ENCODE assay signal across 9 cellular contexts in the genomic region with DNA sequence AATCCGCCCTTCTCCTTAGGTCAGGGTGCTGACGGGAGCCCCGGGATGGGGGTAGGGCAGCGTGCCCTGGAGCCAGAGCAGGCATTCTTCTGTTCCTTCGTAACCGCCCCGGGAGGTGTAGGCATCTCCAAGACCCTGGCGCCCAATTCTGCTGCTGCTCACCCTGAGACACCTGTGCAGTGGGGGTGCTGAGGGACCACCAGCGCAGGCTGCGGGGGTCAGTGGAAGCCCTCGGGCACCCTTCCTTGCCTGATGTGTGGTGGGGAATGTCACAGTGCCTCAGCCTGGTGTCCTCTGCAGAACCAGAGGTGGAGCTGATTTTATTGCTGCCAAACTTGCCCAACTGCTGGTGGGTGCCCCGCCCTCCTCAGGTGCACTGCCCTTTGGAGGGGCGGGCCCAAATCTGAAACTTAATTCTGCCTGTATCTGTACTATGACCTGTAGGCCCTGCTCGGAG. TPM values are rescaled to one million over a fixed set of nuclear protein-coding genes. Genes with fewer than 3 reads are reported as not detected.
DNase-seq lines count a peak whose midpoint lies in the region; ATAC-seq, FAIRE-seq and TF ChIP-seq lines count a peak whose summit lies in the region.
"Had no signal": no experiment of that assay in that cellular context is flagged by ENCODE, and none has a peak within 500 bp of the region (broad histone marks: within the 10 kb centered on the region; RNA-seq: fewer than 3 reads in every experiment).

No MANE protein-coding gene starts in this region.

- peak; percentile 63; the same call in 1 of the 2 replicates for TF ChIP-seq POLR2A in GM12878 (IDR thresholded peaks at IDR 0.05; ENCODE audit: low read depth, low read length)

- no peaks in the 10 kb centered on the region for H3K9me3 ChIP-seq in Caco-2
- H3K9me3 ChIP-seq in KOPT-K1 (ENCODE audit: insufficient read depth, low read length, poor library complexity, severe bottlenecking), result no peaks in the 10 kb centered on the region
- no peaks in the 10 kb centered on the region for H3K9me3 ChIP-seq in GM12878 (replicated peaks; ENCODE audit: control insufficient read depth, insufficient read depth, low read length)
- no peaks in the 10 kb centered on the region for H3K9me3 ChIP-seq in naive thymus-derived CD4-positive, alpha-beta T cell (ENCODE audit: control insufficient read depth in 2 of 3, low read length in 3 of 3)

- ATAC-seq in GM12878 (peak; percentile 19), HG03039 (IDR thresholded peaks at IDR 0.05; ENCODE audit: unreplicated experiment) (no peak), GM21825 (IDR thresholded peaks at IDR 0.05; ENCODE audit: unreplicated experiment) (no peak)
- ATAC-seq in naive thymus-derived CD4-positive, alpha-beta T cell, result no peak

- BruUV-seq in Caco-2 (replicated peaks; lab: Mats Ljungman, UMichigan), result no TSS peak
- no TSS peak for BruUV-seq in GM12878 (replicated peaks; lab: Mats Ljungman, UMichigan)

- in situ Hi-C loops in GM12878 (cut with MboI), result no loop called here

- no peaks in the 10 kb centered on the region for H3K27me3 ChIP-seq in Caco-2 (replicated peaks; ENCODE audit: control insufficient read depth, insufficient read depth, low read length)
- no peaks in the 10 kb centered on the region for H3K27me3 ChIP-seq in GM12878 (replicated peaks in 1 of 2; ENCODE audit: control insufficient read depth in 2 of 2, insufficient read depth in 2 of 2, low read length in 1 of 2)
- H3K27me3 ChIP-seq in naive thymus-derived CD4-positive, alpha-beta T cell (ENCODE audit: control insufficient read depth in 2 of 2, insufficient read depth in 2 of 2, low read length in 2 of 2), result no peaks in the 10 kb centered on the region

- intact Hi-C loops in Caco-2 (cut with micrococcal nuclease; ENCODE audit: unreplicated experiment) (no loop called here), GM12878 (cut with micrococcal nuclease; ENCODE audit: unreplicated experiment) (loop anchor here (1.0 to 5.0 kb wide), 3 partner anchors 11 to 318 kb away; partner anchors contain the start of gene ARID3B)
- intact Hi-C loops in naive thymus-derived CD4-positive, alpha-beta T cell (cut with micrococcal nuclease), result loop anchor here (5.0 to 10.0 kb wide), 10 partner anchors 83 to 856 kb away; partner anchors contain the start of genes C15orf39 (in 2 of the 2), MPI (in 2 of the 2), ARID3B (in 1 of the 2) and CLK3 (in 1 of the 2)

- no peaks in the 10 kb centered on the region for H4K20me1 ChIP-seq in GM12878 (ENCODE audit: control insufficient read depth, insufficient read depth)

- no peak for TF ChIP-seq EP300 in GM12878 (IDR thresholded peaks at IDR 0.05; ENCODE audit: borderline replicate concordance in 1 of 2, control insufficient read depth in 1 of 2, low read depth in 2 of 2, low read length in 2 of 2)

- CTCF ChIA-PET in Caco-2 (lab: Charles Lee), result interaction anchor here (0.6 to 1.5 kb wide), 4 partner anchors 16 to 54 kb away, joined by 3 to 5 read pairs (median 4); partner anchors contain the start of gene ULK3
- CTCF ChIA-PET in GM12878 (lab: Yijun Ruan, JAX), result interaction anchor here (0.5 to 25.9 kb wide), 5 partner anchors 9 to 811 kb away, joined by 3 to 1288 read pairs (median 23); partner anchors contain the start of gene CSK
- CTCF ChIA-PET in naive thymus-derived CD4-positive, alpha-beta T cell (lab: Charles Lee), result interaction anchor here (0.6 to 26.1 kb wide), 4 partner anchors 9 to 631 kb away, joined by 3 to 1110 read pairs (median 24); partner anchors contain the start of gene CSK

- H3K4me1 ChIP-seq in Caco-2 (peaks cover 19% of the 10 kb centered on the region), GM12878 (ENCODE audit: control insufficient read depth, insufficient read depth, low read length) (peaks cover 69% of the 10 kb centered on the region)
- peaks cover 83 to 90% of the 10 kb centered on the region in 2 donors for H3K4me1 ChIP-seq in naive thymus-derived CD4-positive, alpha-beta T cell (ENCODE audit: control insufficient read depth in 2 of 2, insufficient read depth in 2 of 2, low read length in 2 of 2)

- H3K4me3 Mint-ChIP-seq in Caco-2 (ENCODE audit: unreplicated experiment), result peak overlapping the region; percentile 1
- peak overlapping the region; percentile 87 to 97 (median 93) for H3K4me3 Mint-ChIP-seq in naive thymus-derived CD4-positive, alpha-beta T cell

- peaks cover 13% of the 10 kb centered on the region for H3K4me1 Mint-ChIP-seq in Caco-2 (ENCODE audit: low read depth, unreplicated experiment)
- peaks cover 54 to 92% (median 87%) of the 10 kb centered on the region in 7 donors for H3K4me1 Mint-ChIP-seq in naive thymus-derived CD4-positive, alpha-beta T cell

- POLR2A ChIA-PET in Caco-2 (lab: Charles Lee), result no interaction called here
- POLR2A ChIA-PET in GM12878 (lab: Charles Lee), result interaction anchor here (0.6 to 14.2 kb wide), 5 partner anchors 8 to 387 kb away, joined by 3 to 602 read pairs (median 6); partner anchors contain the start of gene CSK
- POLR2A ChIA-PET in naive thymus-derived CD4-positive, alpha-beta T cell (lab: Charles Lee), result interaction anchor here (0.6 to 28.9 kb wide), 3 partner anchors 8 to 98 kb away, joined by 3 to 1077 read pairs (median 1077); partner anchors contain the start of gene CSK

- no peak for FAIRE-seq in GM12878 (lab: Jason Lieb, UNC)

- H3K9me3 Mint-ChIP-seq in Caco-2 (ENCODE audit: unreplicated experiment), result no peaks in the 10 kb centered on the region
- peaks cover 0 to 2% (median 0%) of the 10 kb centered on the region in 11 donors for H3K9me3 Mint-ChIP-seq in naive thymus-derived CD4-positive, alpha-beta T cell

- H2AFZ ChIP-seq in GM12878 (ENCODE audit: control insufficient read depth, low read depth, low read length), result no peak overlapping the region

- no peak for TF ChIP-seq CTCF in Caco-2 (IDR thresholded peaks at IDR 0.05; ENCODE audit: insufficient read depth in 1 of 2, low read depth in 1 of 2, low read length in 1 of 2, severe bottlenecking in 1 of 2, unreplicated experiment in 1 of 2)
- TF ChIP-seq CTCF in GM12878 (IDR thresholded peaks at IDR 0.05 in 2 of 3, conservative IDR thresholded peaks at IDR 0.05 in 1 of 3; ENCODE audit: control insufficient read depth in 2 of 3, extremely low read depth in 1 of 3, insufficient read depth in 1 of 3, low read depth in 3 of 3, low read length in 3 of 3), result no peak

- RAD21 ChIA-PET in GM12878 (lab: Charles Lee; ENCODE audit: unreplicated experiment), result interaction anchor here (1.0 to 25.2 kb wide), 3 partner anchors 1 to 79 kb away, joined by 4 to 1186 read pairs (median 1186); partner anchors contain the start of gene CSK

- no peak for TF ChIP-seq RAD21 in GM12878 (IDR thresholded peaks at IDR 0.05; ENCODE audit: insufficient read depth, low read depth, low read length)

- H3K36me3 Mint-ChIP-seq in Caco-2 (ENCODE audit: insufficient read depth, unreplicated experiment), result peaks cover 5% of the 10 kb centered on the region
- peaks cover 0 to 59% (median 7%) of the 10 kb centered on the region in 5 donors for H3K36me3 Mint-ChIP-seq in naive thymus-derived CD4-positive, alpha-beta T cell

- H3K27ac ChIP-seq in KOPT-K1 (ENCODE audit: low read depth, low read length, poor library complexity, severe bottlenecking), result peak overlapping the region; percentile 98
- peak overlapping the region; percentile 96 for H3K27ac ChIP-seq in GM12878 (ENCODE audit: control insufficient read depth, insufficient read depth)
- H3K27ac ChIP-seq in naive thymus-derived CD4-positive, alpha-beta T cell (ENCODE audit: low read depth, low read length), result peak overlapping the region; percentile 92

- H3K9ac ChIP-seq in GM12878 (ENCODE audit: control insufficient read depth, insufficient read depth, low read length), result peak overlapping the region; percentile 82

- H3K27me3 Mint-ChIP-seq in Caco-2 (ENCODE audit: insufficient read depth, unreplicated experiment), result no peaks in the 10 kb centered on the region
- no peaks in the 10 kb centered on the region for H3K27me3 Mint-ChIP-seq in naive thymus-derived CD4-positive, alpha-beta T cell

- SMC1A ChIA-PET in GM12878 (lab: Charles Lee; ENCODE audit: uncharacterized antibody, unreplicated experiment), result interaction anchor here (1.0 to 15.7 kb wide), 4 partner anchors 9 to 95 kb away, joined by 4 to 811 read pairs (median 48); partner anchors contain the start of gene CSK

- H3K4me3 ChIP-seq in Caco-2 (ENCODE audit: low read depth, low read length) (no peak overlapping the region), GM12878 (peak overlapping the region; percentile 77)
- peak overlapping the region; percentile 85 for H3K4me3 ChIP-seq in naive thymus-derived CD4-positive, alpha-beta T cell (ENCODE audit: low read length)

- peak overlapping the region; percentile 3 for H3K27ac Mint-ChIP-seq in Caco-2 (ENCODE audit: unreplicated experiment)
- peak overlapping the region; percentile 95 to 99 (median 98) for H3K27ac Mint-ChIP-seq in naive thymus-derived CD4-positive, alpha-beta T cell

- H3K4me2 ChIP-seq in GM12878 (ENCODE audit: control insufficient read depth, insufficient read depth), result peak overlapping the region; percentile 67

- peaks cover 91% of the 10 kb centered on the region for H3K79me2 ChIP-seq in GM12878 (ENCODE audit: control insufficient read depth, insufficient read depth, low read length)

- WGBS in GM12878 (ENCODE audit: insufficient coverage, insufficient replicate concordance, low lambda C conversion rate, missing lambda C conversion rate), result under 1% methylated on average over 13 of the region's 14 CpGs

- peak; percentile 71 to 74 for DNase-seq in Caco-2
- no peak for DNase-seq in GM12878 (ENCODE audit: low read depth, low spot score)
- DNase-seq in naive thymus-derived CD4-positive, alpha-beta T cell, result peak in 2 of 9 donors; percentile 31 to 46
- no peak for DNase-seq in NCI-H82 treated with DMSO at 0.1 percent for 48 hours (lab: John Stamatoyannopoulos, UW; ENCODE audit: unreplicated experiment)
- DNase-seq in GM19238 (ENCODE audit: insufficient read length, low spot score), result no peak

- H3K36me3 ChIP-seq in Caco-2 (ENCODE audit: control insufficient read depth, insufficient read depth, low read length), result no peaks in the 10 kb centered on the region; the same call in 1 of the 2 replicates
- peaks cover 40% of the 10 kb centered on the region for H3K36me3 ChIP-seq in KOPT-K1 (ENCODE audit: insufficient read depth, low read length)
- H3K36me3 ChIP-seq in GM12878 (ENCODE audit: control insufficient read depth in 2 of 2, insufficient read depth in 2 of 2, low read length in 1 of 2), result peaks cover 6 to 12% of the 10 kb centered on the region in 2 experiments; a peak in 3 of 4 replicates
- no peaks in the 10 kb centered on the region for H3K36me3 ChIP-seq in naive thymus-derived CD4-positive, alpha-beta T cell (ENCODE audit: control insufficient read depth in 2 of 3, insufficient read depth in 3 of 3, low read length in 3 of 3)

RNA-seq across cellular contexts. Expression of gene CSK, which starts 7.3 kb away (rescaled TPM):
- total RNA-seq in Caco-2 (2022) (62.7 and 62.8 TPM in 2 replicates), GM12878 (2014; rRNA removed) (70.9 and 77.3 TPM in 2 replicates), GM12878 (2014; rRNA removed; fragmentation: Illumina TruSeq; extraction: Trizol) (68.1 and 70.9 TPM in 2 replicates), GM12878 (2021) (313 and 327 TPM in 2 replicates)
- total RNA-seq in GM12878 (2013; cell fraction: nucleolus; rRNA removed), result 239 and 258 TPM in 2 replicates
- 88.8 TPM for polyA plus RNA-seq in GM12878 (2011; ENCODE audit: low read depth)
- polyA plus RNA-seq in GM12878 (2011; rRNA removed) (54.2 and 107 TPM in 2 replicates), GM12878 (2014; fragmentation: Illumina TruSeq; extraction: Trizol) (39.6 and 132 TPM in 2 replicates), GM12878 (2014; fragmentation: Nextera tagmentation; extraction: Ambion mirVana) (10 to 100 TPM in 1 of 2 experiments, 1 to 10 TPM in 1; 3.4 to 11.5 TPM), GM12878 (2014; rRNA removed) (134 and 172 TPM in 2 replicates), GM12878 (2016; fragmentation: Nextera tagmentation; extraction: Ambion mirVana) (10 to 100 TPM; 53.4 to 74.3 TPM)
- polyA plus RNA-seq in GM12878 (2011; cell fraction: cytosol; rRNA removed), result 137 and 141 TPM in 2 replicates
- 436 and 515 TPM in 2 replicates for polyA plus RNA-seq in GM12878 (2011; cell fraction: nucleus; rRNA removed)
- 170 and 175 TPM in 2 replicates for polyA plus RNA-seq in GM12878 (2012)
- polyA minus RNA-seq in GM12878 (2011; rRNA and poly(A)+ RNA removed), result 134 and 177 TPM in 2 replicates
- polyA minus RNA-seq in GM12878 (2011; cell fraction: cytosol; rRNA and poly(A)+ RNA removed), result 98.8 and 103 TPM in 2 replicates
- 80.9 and 166 TPM in 2 replicates for polyA minus RNA-seq in GM12878 (2011; cell fraction: nucleus; rRNA and poly(A)+ RNA removed)
- total RNA-seq in naive thymus-derived CD4-positive, alpha-beta T cell, result 100 to 1,000 TPM; 163 to 421 (median 228) TPM
- 100 to 1,000 TPM in 1 of 2 donors, 10 to 100 TPM in 1; 67.7 to 144 TPM for polyA plus RNA-seq in naive thymus-derived CD4-positive, alpha-beta T cell

RNA-seq across cellular contexts. Expression of gene LMAN1L, which starts 23.4 kb away (rescaled TPM):
- not detected in 2 replicates for total RNA-seq in Caco-2 (2022)
- total RNA-seq in GM12878 (2013; cell fraction: nucleolus; rRNA removed), result 0.47 and 0.61 TPM in 2 replicates
- not detected in 2 replicates for total RNA-seq in GM12878 (2014; rRNA removed)
- not detected in 2 replicates for total RNA-seq in GM12878 (2014; rRNA removed; fragmentation: Illumina TruSeq; extraction: Trizol)
- not detected in 2 replicates for total RNA-seq in GM12878 (2021)
- polyA plus RNA-seq in GM12878 (2011; ENCODE audit: low read depth), result not detected
- polyA plus RNA-seq in GM12878 (2011; rRNA removed), result not detected in 2 replicates
- not detected in 2 replicates for polyA plus RNA-seq in GM12878 (2011; cell fraction: cytosol; rRNA removed)
- 0.16 and 0.76 TPM in 2 replicates for polyA plus RNA-seq in GM12878 (2011; cell fraction: nucleus; rRNA removed)
- 0.20 and 0.32 TPM in 2 replicates for polyA plus RNA-seq in GM12878 (2012)
- not detected in 2 replicates for polyA plus RNA-seq in GM12878 (2014; fragmentation: Illumina TruSeq; extraction: Trizol)
- not detected for polyA plus RNA-seq in GM12878 (2014; fragmentation: Nextera tagmentation; extraction: Ambion mirVana)
- not detected in 2 replicates for polyA plus RNA-seq in GM12878 (2014; rRNA removed)
- not detected for polyA plus RNA-seq in GM12878 (2016; fragmentation: Nextera tagmentation; extraction: Ambion mirVana)
- polyA minus RNA-seq in GM12878 (2011; rRNA and poly(A)+ RNA removed), result 0.29 TPM in 1 of 2 replicates, not detected in the other
- not detected in 2 replicates for polyA minus RNA-seq in GM12878 (2011; cell fraction: cytosol; rRNA and poly(A)+ RNA removed)
- not detected in 2 replicates for polyA minus RNA-seq in GM12878 (2011; cell fraction: nucleus; rRNA and poly(A)+ RNA removed)
- 1 to 10 TPM in 4 of 5 experiments, under 1 TPM in 1; 0.35 to 2.4 (median 1.3) TPM for total RNA-seq in naive thymus-derived CD4-positive, alpha-beta T cell
- not detected for polyA plus RNA-seq in naive thymus-derived CD4-positive, alpha-beta T cell

RNA-seq across cellular contexts. Expression of gene CPLX3, which starts 37.2 kb away (rescaled TPM):
- not detected in 2 replicates for total RNA-seq in Caco-2 (2022)
- total RNA-seq in GM12878 (2013; cell fraction: nucleolus; rRNA removed), result not detected in 2 replicates
- 0.11 TPM in 1 of 2 replicates, not detected in the other for total RNA-seq in GM12878 (2014; rRNA removed)
- not detected in 2 replicates for total RNA-seq in GM12878 (2014; rRNA removed; fragmentation: Illumina TruSeq; extraction: Trizol)
- total RNA-seq in GM12878 (2021), result not detected in 2 replicates
- polyA plus RNA-seq in GM12878 (2011; ENCODE audit: low read depth), result not detected
- polyA plus RNA-seq in GM12878 (2011; rRNA removed), result not detected in 2 replicates
- polyA plus RNA-seq in GM12878 (2011; cell fraction: cytosol; rRNA removed), result not detected in 2 replicates
- 0.16 and 0.24 TPM in 2 replicates for polyA plus RNA-seq in GM12878 (2011; cell fraction: nucleus; rRNA removed)
- polyA plus RNA-seq in GM12878 (2012), result not detected in 2 replicates
- polyA plus RNA-seq in GM12878 (2014; fragmentation: Illumina TruSeq; extraction: Trizol), result not detected in 2 replicates
- under 1 TPM in 1 of 2 experiments, not detected in 1; 0.02 TPM for polyA plus RNA-seq in GM12878 (2014; fragmentation: Nextera tagmentation; extraction: Ambion mirVana)
- polyA plus RNA-seq in GM12878 (2014; rRNA removed), result 0.04 TPM in 1 of 2 replicates, not detected in the other
- not detected for polyA plus RNA-seq in GM12878 (2016; fragmentation: Nextera tagmentation; extraction: Ambion mirVana)
- polyA minus RNA-seq in GM12878 (2011; rRNA and poly(A)+ RNA removed), result not detected in 2 replicates
- polyA minus RNA-seq in GM12878 (2011; cell fraction: cytosol; rRNA and poly(A)+ RNA removed), result not detected in 2 replicates
- polyA minus RNA-seq in GM12878 (2011; cell fraction: nucleus; rRNA and poly(A)+ RNA removed), result not detected in 2 replicates
- under 1 TPM in 2 of 5 experiments, not detected in 3; 0.27 to 0.60 TPM for total RNA-seq in naive thymus-derived CD4-positive, alpha-beta T cell
- not detected for polyA plus RNA-seq in naive thymus-derived CD4-positive, alpha-beta T cell
- total RNA-seq: glomerular endothelial cell had no signal

RNA-seq across cellular contexts. Expression of gene CYP1A2, which starts 40.6 kb away (rescaled TPM):
- total RNA-seq in Caco-2 (2022), result not detected in 2 replicates
- total RNA-seq in GM12878 (2013; cell fraction: nucleolus; rRNA removed), result not detected in 2 replicates
- total RNA-seq in GM12878 (2014; rRNA removed), result not detected in 2 replicates
- total RNA-seq in GM12878 (2014; rRNA removed; fragmentation: Illumina TruSeq; extraction: Trizol), result not detected in 2 replicates
- not detected in 2 replicates for total RNA-seq in GM12878 (2021)
- not detected for polyA plus RNA-seq in GM12878 (2011; ENCODE audit: low read depth)
- 0.03 TPM in 1 of 2 replicates, not detected in the other for polyA plus RNA-seq in GM12878 (2011; rRNA removed)
- polyA plus RNA-seq in GM12878 (2011; cell fraction: cytosol; rRNA removed), result not detected in 2 replicates
- polyA plus RNA-seq in GM12878 (2011; cell fraction: nucleus; rRNA removed), result not detected in 2 replicates
- polyA plus RNA-seq in GM12878 (2012), result not detected in 2 replicates
- not detected in 2 replicates for polyA plus RNA-seq in GM12878 (2014; fragmentation: Illumina TruSeq; extraction: Trizol)
- polyA plus RNA-seq in GM12878 (2014; fragmentation: Nextera tagmentation; extraction: Ambion mirVana), result not detected
- polyA plus RNA-seq in GM12878 (2014; rRNA removed), result not detected in 2 replicates
- under 1 TPM; 0.05 to 0.09 TPM for polyA plus RNA-seq in GM12878 (2016; fragmentation: Nextera tagmentation; extraction: Ambion mirVana)
- not detected in 2 replicates for polyA minus RNA-seq in GM12878 (2011; rRNA and poly(A)+ RNA removed)
- not detected in 2 replicates for polyA minus RNA-seq in GM12878 (2011; cell fraction: cytosol; rRNA and poly(A)+ RNA removed)
- not detected in 2 replicates for polyA minus RNA-seq in GM12878 (2011; cell fraction: nucleus; rRNA and poly(A)+ RNA removed)
- total RNA-seq in naive thymus-derived CD4-positive, alpha-beta T cell, result not detected
- polyA plus RNA-seq in naive thymus-derived CD4-positive, alpha-beta T cell, result not detected
- total RNA-seq: glomerular endothelial cell had no signal

RNA-seq across cellular contexts. Expression of gene ULK3, which starts 53.8 kb away (rescaled TPM):
- total RNA-seq in Caco-2 (2022) (28.2 and 33.4 TPM in 2 replicates), GM12878 (2014; rRNA removed) (28.2 and 29.4 TPM in 2 replicates), GM12878 (2014; rRNA removed; fragmentation: Illumina TruSeq; extraction: Trizol) (12.3 and 14.1 TPM in 2 replicates), GM12878 (2021) (27.8 and 31.9 TPM in 2 replicates)
- 50.6 and 54.0 TPM in 2 replicates for total RNA-seq in GM12878 (2013; cell fraction: nucleolus; rRNA removed)
- 10.4 TPM for polyA plus RNA-seq in GM12878 (2011; ENCODE audit: low read depth)
- polyA plus RNA-seq in GM12878 (2011; rRNA removed) (29.7 and 38.8 TPM in 2 replicates), GM12878 (2014; fragmentation: Illumina TruSeq; extraction: Trizol) (19.9 and 25.4 TPM in 2 replicates), GM12878 (2014; fragmentation: Nextera tagmentation; extraction: Ambion mirVana) (1 to 10 TPM in 1 of 2 experiments, under 1 TPM in 1; 0.64 to 1.4 TPM), GM12878 (2014; rRNA removed) (35.3 and 38.9 TPM in 2 replicates), GM12878 (2016; fragmentation: Nextera tagmentation; extraction: Ambion mirVana) (10 to 100 TPM; 26.2 to 28.1 TPM)
- polyA plus RNA-seq in GM12878 (2011; cell fraction: cytosol; rRNA removed), result 35.0 and 41.0 TPM in 2 replicates
- polyA plus RNA-seq in GM12878 (2011; cell fraction: nucleus; rRNA removed), result 214 and 258 TPM in 2 replicates
- polyA plus RNA-seq in GM12878 (2012), result 15.2 and 22.4 TPM in 2 replicates
- 19.2 and 19.5 TPM in 2 replicates for polyA minus RNA-seq in GM12878 (2011; rRNA and poly(A)+ RNA removed)
- polyA minus RNA-seq in GM12878 (2011; cell fraction: cytosol; rRNA and poly(A)+ RNA removed), result 6.1 and 9.3 TPM in 2 replicates
- polyA minus RNA-seq in GM12878 (2011; cell fraction: nucleus; rRNA and poly(A)+ RNA removed), result 21.8 and 23.7 TPM in 2 replicates
- 100 to 1,000 TPM in 1 of 5 experiments, 10 to 100 TPM in 4; 53.2 to 106 (median 59.2) TPM for total RNA-seq in naive thymus-derived CD4-positive, alpha-beta T cell
- polyA plus RNA-seq in naive thymus-derived CD4-positive, alpha-beta T cell, result 10 to 100 TPM; 15.4 to 32.8 TPM

Comparison
In these comparisons a context has a peak if more than half of its experiments do, and no peak if none do; other contexts are left out.
1. DNase-seq: peak in Caco-2 (2 of 2); none in GM12878 (single experiment), NCI-H82 treated with DMSO at 0.1 percent for 48 hours (single experiment) and GM19238 (single experiment).
2. Peak in every context shown above with its lines, with median percentiles within 50 percentile points of each other: H3K27ac ChIP-seq.